ENCODE assay signal across 24 cellular contexts in the genomic region with DNA sequence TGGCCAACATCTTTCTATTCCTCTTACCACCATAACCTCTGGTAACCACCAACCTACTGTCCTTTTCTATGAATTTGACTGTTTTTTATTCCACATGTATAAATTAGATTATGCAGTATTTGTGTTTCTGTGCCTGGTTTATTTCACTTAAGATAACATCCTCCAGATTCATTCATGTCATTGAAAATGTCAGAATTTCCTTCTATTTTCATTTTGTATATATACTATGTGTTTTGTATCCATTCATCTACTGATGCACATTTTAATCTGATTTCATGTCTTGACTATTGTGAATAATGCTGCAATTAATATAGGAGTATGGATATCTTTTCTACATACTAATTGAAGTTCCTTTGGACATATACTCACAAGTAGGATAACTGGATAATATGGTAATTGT.
"Had no signal": no experiment of that assay in that cellular context is flagged by ENCODE, and none has a peak within 500 bp of the region (broad histone marks: within the 10 kb centered on the region; RNA-seq: fewer than 3 reads in every experiment).

No MANE protein-coding gene starts in this region.

- DNase-seq: colonic mucosa; cortex of kidney; dermis blood vessel endothelial cell; dorsolateral prefrontal cortex; effector CD4-positive, alpha-beta T cell; effector CD8-positive, alpha-beta T cell; effector memory CD4-positive, alpha-beta T cell; effector memory CD8-positive, alpha-beta T cell; endodermal cell; erythroblast; esophagus squamous epithelium; foreskin fibroblast; foreskin keratinocyte; foreskin melanocyte; gastrocnemius medialis; glutamatergic neuron; head of caudate nucleus; heart left ventricle; heart right ventricle had no signal

- H3K9me3 ChIP-seq: colonic mucosa, gastrocnemius medialis had no signal

- H3K36me3 ChIP-seq: colonic mucosa, esophagus muscularis mucosa, esophagus squamous epithelium, gastrocnemius medialis, gastroesophageal sphincter, heart left ventricle, heart right ventricle had no signal

- H3K4me1 ChIP-seq: colonic mucosa, esophagus muscularis mucosa, esophagus squamous epithelium, foreskin keratinocyte, gastrocnemius medialis, gastroesophageal sphincter, heart left ventricle, heart right ventricle had no signal

- H3K27me3 ChIP-seq: colonic mucosa, dorsolateral prefrontal cortex, esophagus muscularis mucosa, esophagus squamous epithelium, foreskin keratinocyte, gastrocnemius medialis, gastroesophageal sphincter, heart left ventricle, heart right ventricle had no signal

- H3K4me3 ChIP-seq: colonic mucosa, coronary artery, dorsolateral prefrontal cortex, esophagus muscularis mucosa, esophagus squamous epithelium, gastrocnemius medialis, gastroesophageal sphincter, heart left ventricle, heart right ventricle had no signal

- H3K27ac ChIP-seq: colonic mucosa, coronary artery, dorsolateral prefrontal cortex, epithelial cell of prostate, esophagus muscularis mucosa, esophagus squamous epithelium, foreskin keratinocyte, gastrocnemius medialis, gastroesophageal sphincter, heart left ventricle, heart right ventricle had no signal

- ATAC-seq: effector memory CD8-positive, alpha-beta T cell; esophagus mucosa; foreskin keratinocyte; gastrocnemius medialis; gastroesophageal sphincter; heart left ventricle; heart right ventricle had no signal
